1 cellular context compared by ENCODE assay signal in the genomic region with DNA sequence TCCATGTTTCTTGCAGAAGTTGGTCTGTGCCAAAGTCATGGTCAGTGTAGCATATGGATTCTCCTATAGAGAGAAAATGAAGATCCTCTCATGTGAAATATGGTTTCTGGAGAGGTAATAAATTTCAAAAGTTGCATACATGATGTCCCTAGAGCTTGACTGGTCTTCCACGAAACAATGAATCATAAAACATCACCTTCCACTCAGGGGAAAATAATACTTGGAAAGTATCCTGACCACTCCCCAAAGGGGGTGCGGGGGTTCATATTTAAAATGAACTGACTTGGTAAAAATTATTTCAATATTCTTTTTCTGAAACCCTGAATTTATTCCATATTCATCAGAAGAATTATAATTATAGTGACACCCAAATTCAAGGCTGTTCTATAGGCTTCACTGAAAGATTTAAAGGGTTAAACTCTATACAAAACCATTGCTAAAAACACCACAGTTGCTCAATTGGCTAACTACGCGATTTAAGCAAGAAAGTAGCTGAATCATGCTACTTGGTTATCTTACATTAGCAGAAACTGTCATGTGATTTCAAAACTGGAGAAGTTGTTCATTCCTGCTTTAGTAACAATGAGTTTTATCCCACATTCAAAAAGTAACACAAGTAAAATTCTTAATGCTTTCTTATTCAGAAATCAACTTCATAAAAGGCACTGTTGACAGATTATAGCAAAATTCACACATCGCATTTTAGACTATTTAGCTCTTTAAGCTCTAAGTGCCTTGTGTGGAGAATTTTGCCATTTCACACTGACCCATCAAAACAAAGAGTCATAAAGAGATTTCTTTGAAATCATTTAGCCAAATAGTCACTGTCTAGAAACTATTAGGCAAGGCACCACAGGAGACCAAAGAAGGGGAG.
TF ChIP-seq lines count a peak whose summit lies in the region.

No MANE protein-coding gene starts in this region.

TF ChIP-seq in GM12878, 131 proteins besides CTCF, POLR2A, EP300 and RAD21:
- no peak for TF ChIP-seq RUNX3 (IDR thresholded peaks at IDR 0.05; ENCODE audit: low read length)
- 0 out of 2 replicates have a peak, but pooled peaks have one; percentile 12 for TF ChIP-seq JUNB (IDR thresholded peaks at IDR 0.05)
